16 cellular contexts compared by ENCODE assay signal in genomic region chr2:46377287-46377605, GRCh38.
A peak's percentile ranks its signal among the peaks of the same experiment; 100 is the strongest.
DNase-seq lines count a peak whose midpoint lies in the region; ATAC-seq, FAIRE-seq and TF ChIP-seq lines count a peak whose summit lies in the region.
"Had no signal": no experiment of that assay in that cellular context is flagged by ENCODE, and none has a peak within 500 bp of the region (broad histone marks: within the 10 kb centered on the region; RNA-seq: fewer than 3 reads in every experiment).

No MANE protein-coding gene starts in this region.

- no peak for DNase-seq in D721Med (ENCODE audit: insufficient read length, low spot score)
- peak; percentile 50 to 65 for DNase-seq in SJCRH30
- peak; percentile 71 for DNase-seq in osteocyte (ENCODE audit: extremely low spot score, unreplicated experiment)
- DNase-seq in CD4-positive, alpha-beta memory T cell, result no peak
- DNase-seq in A172 (ENCODE audit: low spot score), result no peak
- no peak for DNase-seq in activated CD8-positive, alpha-beta T cell treated with anti-CD3 and anti-CD28 coated beads for 36 hours
- DNase-seq: activated T-cell treated with anti-CD3 and anti-CD28 coated beads, Interleukin-2, amount 50 U/mL, for 4 hours; Calu3; GM23248; KBM-7; stimulated activated CD4-positive, alpha-beta T cell treated with anti-CD3 and anti-CD28 coated beads, Interleukin-4, amount 100 ng/mL, for 4 hours; SW 1271 had no signal

- 84% methylated on average over 9 of the region's 11 CpGs; no CpG with 5 or more reads in 1 of the 2 donors for WGBS in gastroesophageal sphincter (ENCODE audit: low coverage in 1 of 2), 2 donors

- H3K27me3 ChIP-seq in SJCRH30 (no peaks in the 10 kb centered on the region), gastroesophageal sphincter (no peaks in the 10 kb centered on the region)
- H3K27me3 ChIP-seq in CD4-positive, alpha-beta memory T cell (ENCODE audit: insufficient read depth, low read length), result no peaks in the 10 kb centered on the region

- POLR2A ChIA-PET in CD4-positive, alpha-beta memory T cell (lab: Charles Lee; ENCODE audit: partially characterized antibody), result no interaction called here
- POLR2A ChIA-PET in activated CD8-positive, alpha-beta T cell treated with anti-CD3 and anti-CD28 coated beads for 36 hours (lab: Charles Lee), result no interaction called here

- CTCF ChIA-PET in CD4-positive, alpha-beta memory T cell (lab: Charles Lee; ENCODE audit: partially characterized antibody), result interaction anchor here (1.9 kb wide), 1 partner anchor 14 kb away, joined by 6 read pairs; no protein-coding TSS in a partner anchor
- CTCF ChIA-PET in activated CD8-positive, alpha-beta T cell treated with anti-CD3 and anti-CD28 coated beads for 36 hours (lab: Charles Lee), result no interaction called here

- H3K9me3 ChIP-seq in SJCRH30 (replicated peaks) (0 out of 2 replicates have a peak, but pooled peaks cover 6% of the 10 kb centered on the region), gastroesophageal sphincter (peaks cover 0 to 3% (median 0%) of the 10 kb centered on the region in 3 donors)
- H3K9me3 ChIP-seq in CD4-positive, alpha-beta memory T cell (ENCODE audit: control insufficient read depth in 1 of 2, low read length in 2 of 2), result no peaks in the 10 kb centered on the region

- intact Hi-C loops in CD4-positive, alpha-beta memory T cell (cut with micrococcal nuclease), result no loop called here
- intact Hi-C loops in activated CD8-positive, alpha-beta T cell treated with anti-CD3 and anti-CD28 coated beads for 36 hours (cut with micrococcal nuclease), result no loop called here

- no peak for TF ChIP-seq EP300 in gastroesophageal sphincter (IDR thresholded peaks at IDR 0.05)

- no peak for FAIRE-seq in D721Med (lab: Jason Lieb, UNC)

- no peaks in the 10 kb centered on the region for H3K27me3 Mint-ChIP-seq in osteocyte (ENCODE audit: unreplicated experiment)
- H3K27me3 Mint-ChIP-seq in CD4-positive, alpha-beta memory T cell, result no peaks in the 10 kb centered on the region
- H3K27me3 Mint-ChIP-seq in activated CD8-positive, alpha-beta T cell treated with anti-CD3 and anti-CD28 coated beads for 36 hours, result no peaks in the 10 kb centered on the region

- H3K27ac Mint-ChIP-seq in osteocyte (ENCODE audit: unreplicated experiment), result no peak overlapping the region
- no peak overlapping the region for H3K27ac Mint-ChIP-seq in CD4-positive, alpha-beta memory T cell
- no peak overlapping the region for H3K27ac Mint-ChIP-seq in activated CD8-positive, alpha-beta T cell treated with anti-CD3 and anti-CD28 coated beads for 36 hours
- H3K27ac Mint-ChIP-seq: stimulated activated effector memory CD8-positive, alpha-beta T cell treated with anti-CD3 and anti-CD28 coated beads, Interleukin-12 subunit alpha, Interleukin-12 subunit beta, amount 100 ng/mL, for 72 hours had no signal

- peaks cover 4% of the 10 kb centered on the region for H3K9me3 Mint-ChIP-seq in osteocyte (ENCODE audit: unreplicated experiment)
- H3K9me3 Mint-ChIP-seq in CD4-positive, alpha-beta memory T cell, result no peaks in the 10 kb centered on the region
- H3K9me3 Mint-ChIP-seq in activated CD8-positive, alpha-beta T cell treated with anti-CD3 and anti-CD28 coated beads for 36 hours, result no peaks in the 10 kb centered on the region
- H3K9me3 Mint-ChIP-seq: stimulated activated effector memory CD8-positive, alpha-beta T cell treated with anti-CD3 and anti-CD28 coated beads, Interleukin-12 subunit alpha, Interleukin-12 subunit beta, amount 100 ng/mL, for 72 hours had no signal

- H3K4me1 Mint-ChIP-seq in osteocyte (ENCODE audit: unreplicated experiment), result no peaks in the 10 kb centered on the region
- H3K4me1 Mint-ChIP-seq in CD4-positive, alpha-beta memory T cell, result no peaks in the 10 kb centered on the region
- H3K4me1 Mint-ChIP-seq in activated CD8-positive, alpha-beta T cell treated with anti-CD3 and anti-CD28 coated beads for 36 hours (ENCODE audit: low read depth), result no peaks in the 10 kb centered on the region

- TF ChIP-seq POLR2A in gastroesophageal sphincter (IDR thresholded peaks at IDR 0.05), result no peak

- TF ChIP-seq CTCF in D721Med (IDR thresholded peaks at IDR 0.05; ENCODE audit: insufficient read depth, missing control alignments) (peak; percentile 42), gastroesophageal sphincter (IDR thresholded peaks at IDR 0.05) (no peak), osteocyte (IDR thresholded peaks at IDR 0.05) (no peak)
- no peak for TF ChIP-seq CTCF in activated CD8-positive, alpha-beta T cell treated with anti-CD3 and anti-CD28 coated beads for 36 hours (IDR thresholded peaks at IDR 0.05)

- H3K36me3 ChIP-seq in SJCRH30 (peaks cover 9% of the 10 kb centered on the region), gastroesophageal sphincter (peaks cover 0 to 92% of the 10 kb centered on the region in 2 donors)
- H3K36me3 ChIP-seq in CD4-positive, alpha-beta memory T cell (ENCODE audit: insufficient read depth, low read length), result no peaks in the 10 kb centered on the region

- peaks cover 6% of the 10 kb centered on the region for H3K36me3 Mint-ChIP-seq in osteocyte (ENCODE audit: unreplicated experiment)
- H3K36me3 Mint-ChIP-seq in CD4-positive, alpha-beta memory T cell, result no peaks in the 10 kb centered on the region
- no peaks in the 10 kb centered on the region for H3K36me3 Mint-ChIP-seq in activated CD8-positive, alpha-beta T cell treated with anti-CD3 and anti-CD28 coated beads for 36 hours (ENCODE audit: low read depth)

- H3K4me3 ChIP-seq in SJCRH30 (no peak overlapping the region), gastroesophageal sphincter (no peak overlapping the region)
- no peak overlapping the region for H3K4me3 ChIP-seq in CD4-positive, alpha-beta memory T cell (ENCODE audit: low read length in 2 of 2)
- H3K4me3 ChIP-seq: GM23248 had no signal

- H3K4me1 ChIP-seq in SJCRH30 (peaks cover 19% of the 10 kb centered on the region), gastroesophageal sphincter (peaks cover 0 to 58% (median 16%) of the 10 kb centered on the region in 3 donors)
- no peaks in the 10 kb centered on the region for H3K4me1 ChIP-seq in CD4-positive, alpha-beta memory T cell (ENCODE audit: insufficient read depth, low read length)

- no peak overlapping the region for H3K4me3 Mint-ChIP-seq in osteocyte (ENCODE audit: unreplicated experiment)
- no peak overlapping the region for H3K4me3 Mint-ChIP-seq in CD4-positive, alpha-beta memory T cell
- H3K4me3 Mint-ChIP-seq in activated CD8-positive, alpha-beta T cell treated with anti-CD3 and anti-CD28 coated beads for 36 hours, result no peak overlapping the region
- H3K4me3 Mint-ChIP-seq: activated T-cell treated with anti-CD3 and anti-CD28 coated beads, Interleukin-2, amount 50 U/mL, for 4 hours; stimulated activated effector memory CD8-positive, alpha-beta T cell treated with anti-CD3 and anti-CD28 coated beads, Interleukin-12 subunit alpha, Interleukin-12 subunit beta, amount 100 ng/mL, for 72 hours had no signal

- ATAC-seq in gastroesophageal sphincter, result no peak
- ATAC-seq in HG03039 (IDR thresholded peaks at IDR 0.05; ENCODE audit: unreplicated experiment), result no peak
- ATAC-seq in activated CD8-positive, alpha-beta T cell treated with anti-CD3 and anti-CD28 coated beads for 36 hours, result no peak
- ATAC-seq: activated CD4-positive, CD25-positive, alpha-beta regulatory T cell treated with anti-CD3 and anti-CD28 coated beads, Interleukin-2, amount 50 U/mL, for 24 hours; activated T-cell treated with anti-CD3 and anti-CD28 coated beads, Interleukin-2, amount 50 U/mL, for 4 hours; stimulated activated effector memory CD8-positive, alpha-beta T cell treated with anti-CD3 and anti-CD28 coated beads, Interleukin-12 subunit alpha, Interleukin-12 subunit beta, amount 100 ng/mL, for 72 hours had no signal

- H3K27ac ChIP-seq in SJCRH30, result no peak overlapping the region
- H3K27ac ChIP-seq in gastroesophageal sphincter, result peak overlapping the region in 3 of 4 donors; percentile 31 to 55 (median 48)
- no peak overlapping the region for H3K27ac ChIP-seq in CD4-positive, alpha-beta memory T cell (ENCODE audit: low read depth, low read length)
- H3K27ac ChIP-seq: GM23248 had no signal

Comparison
In these comparisons a context has a peak if more than half of its experiments do, and no peak if none do; other contexts are left out.
1. DNase-seq: peak in SJCRH30 (2 of 2) and osteocyte (single experiment); none in D721Med (single experiment), CD4-positive, alpha-beta memory T cell (0 of 5), A172 (single experiment) and activated CD8-positive, alpha-beta T cell treated with anti-CD3 and anti-CD28 coated beads for 36 hours (single experiment).
2. H3K27ac ChIP-seq: peak in gastroesophageal sphincter (3 of 4); none in SJCRH30 (single experiment) and CD4-positive, alpha-beta memory T cell (single experiment).